39 cellular contexts compared by ENCODE assay signal in genomic region chr10:133611079-133611478, GRCh38. TPM values are rescaled to one million over a fixed set of nuclear protein-coding genes. Genes with fewer than 3 reads are reported as not detected.
"Had no signal": no experiment of that assay in that cellular context is flagged by ENCODE, and none has a peak within 500 bp of the region (broad histone marks: within the 10 kb centered on the region; RNA-seq: fewer than 3 reads in every experiment).

No MANE protein-coding gene starts in this region.

- H3K4me3 ChIP-seq: MG63 had no signal

- H3K4me2 ChIP-seq: KMS-11 had no signal

- DNase-seq: Karpas-422, Kasumi-1, KG1, MG63, MM.1S, MV-4-11, NCI-H1048, NCI-H1092, NCI-H1092 treated with DMSO at 0.1 percent for 48 hours, NCI-H1105, NCI-H1105 treated with DMSO at 0.1 percent for 48 hours, NCI-H1417, NCI-H1417 treated with DMSO at 0.1 percent for 48 hours, NCI-H1436, NCI-H1436 treated with DMSO at 0.1 percent for 48 hours, NCI-H146, NCI-H1694, NCI-H1694 treated with DMSO at 0.1 percent for 48 hours, NCI-H187, NCI-H187 treated with DMSO at 0.1 percent for 48 hours, NCI-H1930, NCI-H2029, NCI-H2029 treated with DMSO at 0.1 percent for 48 hours, NCI-H2081, NCI-H2081 treated with DMSO at 0.1 percent for 48 hours, NCI-H2107, NCI-H2171, NCI-H2171 treated with DMSO at 0.1 percent for 48 hours, NCI-H2227 treated with DMSO at 0.1 percent for 48 hours, NCI-H226, NCI-H345, NCI-H446, NCI-H446 treated with DMSO at 0.1 percent for 48 hours, NCI-H510A had no signal

- H3K27ac ChIP-seq: KMS-11 had no signal

- H3K36me3 ChIP-seq: MG63 had no signal

- H3K9ac ChIP-seq: KMS-11 had no signal

RNA-seq across cellular contexts. Expression of gene FRG2B, which starts 15.5 kb away (rescaled TPM):
- total RNA-seq: LHCN-M2, M059J, MCF 10A, NCI-H460 had no signal

RNA-seq across cellular contexts. Expression of gene SYCE1, which starts 45.7 kb away (rescaled TPM):
- total RNA-seq: LHCN-M2, M059J, MCF 10A, NCI-H460 had no signal
